17 cellular contexts compared by ENCODE assay signal in genomic region chr4:21869978-21870745, GRCh38.
DNase-seq lines count a peak whose midpoint lies in the region; ATAC-seq and TF ChIP-seq lines count a peak whose summit lies in the region.
"Had no signal": no experiment of that assay in that cellular context is flagged by ENCODE, and none has a peak within 500 bp of the region (broad histone marks: within the 10 kb centered on the region; RNA-seq: fewer than 3 reads in every experiment).

No MANE protein-coding gene starts in this region.

- WGBS in ovary, 3 donors, result 85 to 91% (median 87%) methylated on average over 8 of the region's 8 CpGs

- H3K36me3 ChIP-seq in GM23338 (ENCODE audit: insufficient read depth) (no peaks in the 10 kb centered on the region), iPS-20b (ENCODE audit: insufficient read depth, low read depth, low read length) (no peaks in the 10 kb centered on the region), ovary (no peaks in the 10 kb centered on the region)
- H3K36me3 ChIP-seq: BLaER1 treated with 17β-estradiol and CSF1 and Interleukin-3, amounts not matched to agents 10 nM and 100 nM had no signal

- ATAC-seq in GM23338, result peak; percentile 57
- ATAC-seq in left ventricle myocardium superior, result no peak
- ATAC-seq in HG03457 (IDR thresholded peaks at IDR 0.05; ENCODE audit: unreplicated experiment), result no peak
- ATAC-seq in HG03469 (IDR thresholded peaks at IDR 0.05; ENCODE audit: unreplicated experiment), result no peak
- ATAC-seq: GM12878, HCT116 had no signal

- intact Hi-C loops in left ventricle myocardium superior (cut with micrococcal nuclease), result no loop called here
- intact Hi-C loops in ovary (cut with DNase I), result no loop called here

- no peak overlapping the region; the same call in 1 of the 2 replicates for H2AFZ ChIP-seq in GM23338

- DNase-seq in GM23338 (ENCODE audit: low spot score), result no peak
- DNase-seq in NCI-H526 treated with DMSO at 0.1 percent for 48 hours (lab: John Stamatoyannopoulos, UW), result peak; percentile 63
- DNase-seq in epithelial cell of esophagus (ENCODE audit: low read depth), result peak; percentile 47
- DNase-seq in left ventricle myocardium superior, result no peak
- DNase-seq in ovary, result no peak
- DNase-seq: ACHN; Calu3; CD4-positive, CD25-positive, alpha-beta regulatory T cell; DMS 273 treated with DMSO at 0.1 percent for 48 hours; GOT3; IMR-90 had no signal

- TF ChIP-seq CTCF in GM23338 (conservative IDR thresholded peaks at IDR 0.05; ENCODE audit: low read depth in 2 of 2) (no peak), epithelial cell of esophagus (IDR thresholded peaks at IDR 0.05; ENCODE audit: insufficient read depth, low read depth, low read length, missing control alignments) (no peak), ovary (IDR thresholded peaks at IDR 0.05) (no peak)

- peaks cover 17% of the 10 kb centered on the region; the same call in 2 of the 3 replicates for H3K4me1 Mint-ChIP-seq in GM23338
- H3K4me1 Mint-ChIP-seq: CD4-positive, CD25-positive, alpha-beta regulatory T cell had no signal

- TF ChIP-seq EP300 in ovary (IDR thresholded peaks at IDR 0.05), result no peak

- no peak overlapping the region for H3K4me3 Mint-ChIP-seq in GM23338

- no peak overlapping the region for H3K4me3 ChIP-seq in GM23338
- H3K4me3 ChIP-seq in epithelial cell of esophagus (ENCODE audit: low read length), result no peak overlapping the region
- peak overlapping the region; percentile 32 for H3K4me3 ChIP-seq in iPS-20b (ENCODE audit: low read length)
- H3K4me3 ChIP-seq in ovary, result no peak overlapping the region
- H3K4me3 ChIP-seq: BLaER1 treated with 17β-estradiol and CSF1 and Interleukin-3, amounts not matched to agents 10 nM and 100 nM; GM12878 had no signal

- H3F3A ChIP-seq in GM23338 (replicated peaks; ENCODE audit: low read depth), result no peaks in the 10 kb centered on the region

- no peak overlapping the region for H3K27ac ChIP-seq in GM23338 (ENCODE audit: low read depth)
- H3K27ac ChIP-seq in iPS-20b (ENCODE audit: low read length), result no peak overlapping the region
- no peak overlapping the region for H3K27ac ChIP-seq in ovary
- H3K27ac ChIP-seq: BLaER1 treated with 17β-estradiol and CSF1 and Interleukin-3, amounts not matched to agents 10 nM and 100 nM had no signal

- no peaks in the 10 kb centered on the region; the same call in 1 of the 2 replicates for H3K9me2 ChIP-seq in GM23338 (ENCODE audit: insufficient read depth)

- no peaks in the 10 kb centered on the region for H3K9me3 Mint-ChIP-seq in GM23338

- H3K4me2 ChIP-seq in GM23338, result peak overlapping the region; percentile 49; the same call in 1 of the 2 replicates
- H3K4me2 ChIP-seq: BLaER1 treated with 17β-estradiol and CSF1 and Interleukin-3, amounts not matched to agents 10 nM and 100 nM had no signal

- H3K27me3 Mint-ChIP-seq in GM23338 (ENCODE audit: insufficient read depth, low read depth, poor library complexity), result no peaks in the 10 kb centered on the region
- H3K27me3 Mint-ChIP-seq: CD4-positive, CD25-positive, alpha-beta regulatory T cell had no signal

- H3K9ac ChIP-seq in iPS-20b (ENCODE audit: low read depth, low read length), result peak overlapping the region; percentile 25; the same call in 1 of the 2 replicates
- H3K9ac ChIP-seq: BLaER1 treated with 17β-estradiol and CSF1 and Interleukin-3, amounts not matched to agents 10 nM and 100 nM had no signal

- H3K27ac Mint-ChIP-seq in GM23338, result peak overlapping the region; percentile 85
- H3K27ac Mint-ChIP-seq: CD4-positive, CD25-positive, alpha-beta regulatory T cell had no signal

- H3K27me3 ChIP-seq in GM23338 (ENCODE audit: insufficient read depth), result no peaks in the 10 kb centered on the region
- no peaks in the 10 kb centered on the region for H3K27me3 ChIP-seq in iPS-20b (ENCODE audit: insufficient read depth, low read length)
- H3K27me3 ChIP-seq in ovary, result no peaks in the 10 kb centered on the region
- H3K27me3 ChIP-seq: BLaER1 treated with 17β-estradiol and CSF1 and Interleukin-3, amounts not matched to agents 10 nM and 100 nM had no signal

- H3K4me1 ChIP-seq in GM23338 (ENCODE audit: insufficient read depth) (peaks cover 18% of the 10 kb centered on the region; the same call in 1 of the 2 replicates), iPS-20b (ENCODE audit: insufficient read depth, low read length) (peaks cover 18% of the 10 kb centered on the region), ovary (ENCODE audit: insufficient read depth) (no peaks in the 10 kb centered on the region)
- H3K4me1 ChIP-seq: BLaER1 treated with 17β-estradiol and CSF1 and Interleukin-3, amounts not matched to agents 10 nM and 100 nM had no signal

- H4K20me1 ChIP-seq in GM23338 (replicated peaks; ENCODE audit: insufficient read depth), result no peaks in the 10 kb centered on the region
- H4K20me1 ChIP-seq: BLaER1 treated with 17β-estradiol and CSF1 and Interleukin-3, amounts not matched to agents 10 nM and 100 nM had no signal

- H3K36me3 Mint-ChIP-seq in GM23338 (ENCODE audit: low read depth), result no peaks in the 10 kb centered on the region
- H3K36me3 Mint-ChIP-seq: CD4-positive, CD25-positive, alpha-beta regulatory T cell had no signal

- H3K9me3 ChIP-seq in iPS-20b (ENCODE audit: insufficient read depth, low read depth, low read length) (no peaks in the 10 kb centered on the region), ovary (no peaks in the 10 kb centered on the region)
- H3K9me3 ChIP-seq: BLaER1 treated with 17β-estradiol and CSF1 and Interleukin-3, amounts not matched to agents 10 nM and 100 nM had no signal

- no peaks in the 10 kb centered on the region for H3K79me2 ChIP-seq in GM23338 (replicated peaks; ENCODE audit: insufficient read depth)

- TF ChIP-seq POLR2A in ovary (IDR thresholded peaks at IDR 0.05), result no peak

TF ChIP-seq in GM23338, 12 proteins besides CTCF, POLR2A, EP300 and RAD21 (continues in another document):
- TF ChIP-seq NANOG (IDR thresholded peaks at IDR 0.05; ENCODE audit: borderline replicate concordance) (no peak), EZH2 (IDR thresholded peaks at IDR 0.05; ENCODE audit: low read depth, unreplicated experiment) (no peak), CREB1 (CRISPR knock-in tag; IDR thresholded peaks at IDR 0.05; ENCODE audit: low read depth) (no peak)
- TF ChIP-seq, protein P1, sequence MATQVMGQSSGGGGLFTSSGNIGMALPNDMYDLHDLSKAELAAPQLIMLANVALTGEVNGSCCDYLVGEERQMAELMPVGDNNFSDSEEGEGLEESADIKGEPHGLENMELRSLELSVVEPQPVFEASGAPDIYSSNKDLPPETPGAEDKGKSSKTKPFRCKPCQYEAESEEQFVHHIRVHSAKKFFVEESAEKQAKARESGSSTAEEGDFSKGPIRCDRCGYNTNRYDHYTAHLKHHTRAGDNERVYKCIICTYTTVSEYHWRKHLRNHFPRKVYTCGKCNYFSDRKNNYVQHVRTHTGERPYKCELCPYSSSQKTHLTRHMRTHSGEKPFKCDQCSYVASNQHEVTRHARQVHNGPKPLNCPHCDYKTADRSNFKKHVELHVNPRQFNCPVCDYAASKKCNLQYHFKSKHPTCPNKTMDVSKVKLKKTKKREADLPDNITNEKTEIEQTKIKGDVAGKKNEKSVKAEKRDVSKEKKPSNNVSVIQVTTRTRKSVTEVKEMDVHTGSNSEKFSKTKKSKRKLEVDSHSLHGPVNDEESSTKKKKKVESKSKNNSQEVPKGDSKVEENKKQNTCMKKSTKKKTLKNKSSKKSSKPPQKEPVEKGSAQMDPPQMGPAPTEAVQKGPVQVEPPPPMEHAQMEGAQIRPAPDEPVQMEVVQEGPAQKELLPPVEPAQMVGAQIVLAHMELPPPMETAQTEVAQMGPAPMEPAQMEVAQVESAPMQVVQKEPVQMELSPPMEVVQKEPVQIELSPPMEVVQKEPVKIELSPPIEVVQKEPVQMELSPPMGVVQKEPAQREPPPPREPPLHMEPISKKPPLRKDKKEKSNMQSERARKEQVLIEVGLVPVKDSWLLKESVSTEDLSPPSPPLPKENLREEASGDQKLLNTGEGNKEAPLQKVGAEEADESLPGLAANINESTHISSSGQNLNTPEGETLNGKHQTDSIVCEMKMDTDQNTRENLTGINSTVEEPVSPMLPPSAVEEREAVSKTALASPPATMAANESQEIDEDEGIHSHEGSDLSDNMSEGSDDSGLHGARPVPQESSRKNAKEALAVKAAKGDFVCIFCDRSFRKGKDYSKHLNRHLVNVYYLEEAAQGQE (IDR thresholded peaks at IDR 0.05; ENCODE audit: unreplicated experiment), result no peak

Comparison
In these comparisons a context has a peak if more than half of its experiments do, and no peak if none do; other contexts are left out.
1. DNase-seq: peak in NCI-H526 treated with DMSO at 0.1 percent for 48 hours (single experiment) and epithelial cell of esophagus (single experiment); none in GM23338 (single experiment), left ventricle myocardium superior (single experiment) and ovary (0 of 5).